8 cellular contexts compared by ENCODE assay signal in the genomic region with DNA sequence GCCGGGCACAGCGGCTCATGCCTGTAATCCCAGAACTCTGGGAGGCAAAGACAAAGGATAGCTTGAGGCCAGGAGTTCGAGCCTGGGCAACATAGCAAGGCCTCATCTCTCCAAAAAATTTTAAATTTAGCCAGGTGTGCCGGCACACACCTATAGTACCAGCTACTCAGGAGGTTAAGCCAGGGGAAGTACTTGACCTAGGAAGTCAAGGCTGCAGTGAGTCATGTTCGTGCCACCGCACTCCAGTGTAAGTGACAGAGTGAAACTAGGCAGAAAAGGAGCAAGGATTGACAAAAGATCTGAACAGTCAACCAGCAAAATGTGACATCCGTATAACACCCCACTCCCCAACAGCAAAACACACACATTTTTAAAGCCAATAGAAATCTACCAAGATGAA.
DNase-seq lines count a peak whose midpoint lies in the region; ATAC-seq and TF ChIP-seq lines count a peak whose summit lies in the region.
"Not testable (repeated sequence)": the region's sequence is repeated elsewhere in the genome, so short reads cannot be mapped to it uniquely, and the experiment has no call there.

No MANE protein-coding gene starts in this region.

- H3K27me3 Mint-ChIP-seq in CD8-positive, alpha-beta T cell (ENCODE audit: low read depth); activated CD4-positive, alpha-beta T cell treated with anti-CD3 and anti-CD28 coated beads, Interleukin-2, amount 10 ng/mL, durations not matched to agents 7 days and 5 days; activated T-helper 2 cell treated with anti-CD3 and anti-CD28 coated beads, Interferon-gamma antibody, Interleukin-2, Interleukin-4, amounts not matched to agents 10 μg/mL and 5 μg/mL and 100 μg/mL, durations not matched to agents 14 hours and 24 hours and 36 hours (ENCODE audit: low read depth); brain; nephron progenitor cell (ENCODE audit: low read depth, poor library complexity); stimulated activated memory B cell treated with anti-CD40 and anti-IgM and Interleukin-4, amounts not matched to agents 10 μg/mL and 1 μg/mL and 100 μg/mL, for 72 hours: not testable (repeated sequence)

- not testable (repeated sequence) for H3K4me3 ChIP-seq in CD8-positive, alpha-beta T cell (ENCODE audit: low read depth, low read length)
- H3K4me3 ChIP-seq in OCI-LY7 (ENCODE audit: low read depth, low read length, poor library complexity, severe bottlenecking): peak overlapping the region; percentile 46
- H3K4me3 ChIP-seq in left ventricle myocardium inferior: peak overlapping the region; percentile 27

- H3K27me3 ChIP-seq in CD8-positive, alpha-beta T cell (ENCODE audit: insufficient read depth, low read length); left ventricle myocardium inferior (ENCODE audit: low read depth): not testable (repeated sequence)

- H4K20me1 ChIP-seq in OCI-LY7 (ENCODE audit: insufficient read depth, low read length): not testable (repeated sequence)

- H3K9me3 Mint-ChIP-seq in CD8-positive, alpha-beta T cell; activated CD4-positive, alpha-beta T cell treated with anti-CD3 and anti-CD28 coated beads, Interleukin-2, amount 10 ng/mL, durations not matched to agents 7 days and 5 days; activated T-helper 2 cell treated with anti-CD3 and anti-CD28 coated beads, Interferon-gamma antibody, Interleukin-2, Interleukin-4, amounts not matched to agents 10 μg/mL and 5 μg/mL and 100 μg/mL, durations not matched to agents 14 hours and 24 hours and 36 hours; brain; nephron progenitor cell; stimulated activated memory B cell treated with anti-CD40 and anti-IgM and Interleukin-4, amounts not matched to agents 10 μg/mL and 1 μg/mL and 100 μg/mL, for 72 hours: not testable (repeated sequence)

- BruUV-seq in OCI-LY7 (replicated peaks; lab: Mats Ljungman, UMichigan): not testable (repeated sequence)

- intact Hi-C loops in CD8-positive, alpha-beta T cell (cut with DNase I, micrococcal nuclease); OCI-LY7 (cut with micrococcal nuclease; ENCODE audit: unreplicated experiment); activated T-helper 2 cell treated with anti-CD3 and anti-CD28 coated beads, Interferon-gamma antibody, Interleukin-2, Interleukin-4, amounts not matched to agents 10 μg/mL and 5 μg/mL and 100 μg/mL, durations not matched to agents 14 hours and 24 hours and 36 hours (cut with micrococcal nuclease); left ventricle myocardium inferior (cut with micrococcal nuclease): not testable (repeated sequence)

- not testable (repeated sequence) for H2AFZ ChIP-seq in OCI-LY7 (ENCODE audit: low read length)

- not testable (repeated sequence) for H3K36me3 ChIP-seq in CD8-positive, alpha-beta T cell (ENCODE audit: insufficient read depth, low read length); OCI-LY7 (ENCODE audit: insufficient read depth, low read length); left ventricle myocardium inferior

- not testable (repeated sequence) for H3K4me1 Mint-ChIP-seq in CD8-positive, alpha-beta T cell (ENCODE audit: low read depth); activated CD4-positive, alpha-beta T cell treated with anti-CD3 and anti-CD28 coated beads, Interleukin-2, amount 10 ng/mL, durations not matched to agents 7 days and 5 days; activated T-helper 2 cell treated with anti-CD3 and anti-CD28 coated beads, Interferon-gamma antibody, Interleukin-2, Interleukin-4, amounts not matched to agents 10 μg/mL and 5 μg/mL and 100 μg/mL, durations not matched to agents 14 hours and 24 hours and 36 hours (ENCODE audit: low read depth); brain; nephron progenitor cell; stimulated activated memory B cell treated with anti-CD40 and anti-IgM and Interleukin-4, amounts not matched to agents 10 μg/mL and 1 μg/mL and 100 μg/mL, for 72 hours

- TF ChIP-seq CTCF in CD8-positive, alpha-beta T cell (IDR thresholded peaks at IDR 0.05); OCI-LY7 (conservative IDR thresholded peaks at IDR 0.05; ENCODE audit: low read length); brain (conservative IDR thresholded peaks at IDR 0.05); left ventricle myocardium inferior (IDR thresholded peaks at IDR 0.05; ENCODE audit: borderline replicate concordance); nephron progenitor cell (IDR thresholded peaks at IDR 0.05): not testable (repeated sequence)

- not testable (repeated sequence) for H3K27ac Mint-ChIP-seq in CD8-positive, alpha-beta T cell; activated CD4-positive, alpha-beta T cell treated with anti-CD3 and anti-CD28 coated beads, Interleukin-2, amount 10 ng/mL, durations not matched to agents 7 days and 5 days; activated T-helper 2 cell treated with anti-CD3 and anti-CD28 coated beads, Interferon-gamma antibody, Interleukin-2, Interleukin-4, amounts not matched to agents 10 μg/mL and 5 μg/mL and 100 μg/mL, durations not matched to agents 14 hours and 24 hours and 36 hours; nephron progenitor cell; stimulated activated memory B cell treated with anti-CD40 and anti-IgM and Interleukin-4, amounts not matched to agents 10 μg/mL and 1 μg/mL and 100 μg/mL, for 72 hours
- H3K27ac Mint-ChIP-seq in brain: peak overlapping the region in 2 of 5 experiments; percentile 48 to 62

- CTCF ChIA-PET in CD8-positive, alpha-beta T cell (lab: Charles Lee); OCI-LY7 (lab: Charles Lee; ENCODE audit: unreplicated experiment); activated CD4-positive, alpha-beta T cell treated with anti-CD3 and anti-CD28 coated beads, Interleukin-2, amount 10 ng/mL, durations not matched to agents 7 days and 5 days (lab: Charles Lee): not testable (repeated sequence)

- POLR2A ChIA-PET in CD8-positive, alpha-beta T cell (lab: Charles Lee); OCI-LY7 (lab: Charles Lee); activated CD4-positive, alpha-beta T cell treated with anti-CD3 and anti-CD28 coated beads, Interleukin-2, amount 10 ng/mL, durations not matched to agents 7 days and 5 days (lab: Charles Lee): not testable (repeated sequence)

- not testable (repeated sequence) for H3K27ac ChIP-seq in CD8-positive, alpha-beta T cell (ENCODE audit: low read depth, low read length); left ventricle myocardium inferior (replicated peaks)
- peak overlapping the region; percentile 60 for H3K27ac ChIP-seq in OCI-LY7 (ENCODE audit: low read depth, low read length, poor library complexity, severe bottlenecking)

- not testable (repeated sequence) for H3K4me2 ChIP-seq in OCI-LY7 (ENCODE audit: low read length)

- not testable (repeated sequence) for H3K9me3 ChIP-seq in CD8-positive, alpha-beta T cell (ENCODE audit: low read length); OCI-LY7 (ENCODE audit: low read length); left ventricle myocardium inferior (replicated peaks)

- not testable (repeated sequence) for DNase-seq in CD8-positive, alpha-beta T cell; OCI-LY7 (ENCODE audit: low spot score); activated CD4-positive, alpha-beta T cell treated with anti-CD3 and anti-CD28 coated beads, Interleukin-2, amount 10 ng/mL, durations not matched to agents 7 days and 5 days; activated T-helper 2 cell treated with anti-CD3 and anti-CD28 coated beads, Interferon-gamma antibody, Interleukin-2, Interleukin-4, amounts not matched to agents 10 μg/mL and 5 μg/mL and 100 μg/mL, durations not matched to agents 14 hours and 24 hours and 36 hours (ENCODE audit: low spot score); left ventricle myocardium inferior; nephron progenitor cell

- not testable (repeated sequence) for H3K36me3 Mint-ChIP-seq in CD8-positive, alpha-beta T cell; activated CD4-positive, alpha-beta T cell treated with anti-CD3 and anti-CD28 coated beads, Interleukin-2, amount 10 ng/mL, durations not matched to agents 7 days and 5 days (ENCODE audit: low read depth); activated T-helper 2 cell treated with anti-CD3 and anti-CD28 coated beads, Interferon-gamma antibody, Interleukin-2, Interleukin-4, amounts not matched to agents 10 μg/mL and 5 μg/mL and 100 μg/mL, durations not matched to agents 14 hours and 24 hours and 36 hours (ENCODE audit: low read depth); brain; nephron progenitor cell (ENCODE audit: low read depth); stimulated activated memory B cell treated with anti-CD40 and anti-IgM and Interleukin-4, amounts not matched to agents 10 μg/mL and 1 μg/mL and 100 μg/mL, for 72 hours

- not testable (repeated sequence) for ATAC-seq in CD8-positive, alpha-beta T cell; stimulated activated memory B cell treated with anti-CD40 and anti-IgM and Interleukin-4, amounts not matched to agents 10 μg/mL and 1 μg/mL and 100 μg/mL, for 72 hours

- not testable (repeated sequence) for H3K9me2 ChIP-seq in OCI-LY7 (ENCODE audit: insufficient read depth, low read length)

- H3K79me2 ChIP-seq in OCI-LY7 (ENCODE audit: insufficient read depth, low read depth, low read length): not testable (repeated sequence)

- peak overlapping the region; percentile 29 for H3K4me3 Mint-ChIP-seq in CD8-positive, alpha-beta T cell
- H3K4me3 Mint-ChIP-seq in activated CD4-positive, alpha-beta T cell treated with anti-CD3 and anti-CD28 coated beads, Interleukin-2, amount 10 ng/mL, durations not matched to agents 7 days and 5 days: peak overlapping the region; percentile 50
- peak overlapping the region; percentile 42 for H3K4me3 Mint-ChIP-seq in activated T-helper 2 cell treated with anti-CD3 and anti-CD28 coated beads, Interferon-gamma antibody, Interleukin-2, Interleukin-4, amounts not matched to agents 10 μg/mL and 5 μg/mL and 100 μg/mL, durations not matched to agents 14 hours and 24 hours and 36 hours (ENCODE audit: low read depth)
- H3K4me3 Mint-ChIP-seq in brain (peak overlapping the region; percentile 71 to 81 (median 71)), nephron progenitor cell (peak overlapping the region; percentile 49)
- peak overlapping the region; percentile 64 for H3K4me3 Mint-ChIP-seq in stimulated activated memory B cell treated with anti-CD40 and anti-IgM and Interleukin-4, amounts not matched to agents 10 μg/mL and 1 μg/mL and 100 μg/mL, for 72 hours

- H3K4me1 ChIP-seq in CD8-positive, alpha-beta T cell (ENCODE audit: insufficient read depth, low read length); OCI-LY7 (ENCODE audit: insufficient read depth, low read length, poor library complexity, severe bottlenecking); left ventricle myocardium inferior: not testable (repeated sequence)
